8 cellular contexts compared by ENCODE assay signal in the genomic region with DNA sequence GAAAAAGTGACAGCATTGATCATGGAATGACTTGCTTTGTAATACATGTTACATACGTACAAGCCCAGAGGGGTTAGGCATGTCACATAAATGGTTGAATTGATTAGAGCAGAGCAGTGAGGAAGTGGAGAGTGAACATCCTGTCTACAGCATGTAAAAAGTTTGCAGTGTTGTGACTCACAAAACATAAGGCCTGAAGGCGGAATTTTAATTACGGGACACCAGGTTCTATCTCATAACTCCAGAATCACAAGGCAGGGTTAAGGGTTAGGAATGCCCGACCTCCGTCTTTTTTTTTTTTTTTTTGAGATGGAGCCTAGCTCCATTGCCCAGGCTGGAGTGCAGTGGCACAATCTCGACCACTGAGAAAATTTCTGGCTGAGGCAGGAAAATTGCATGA.
"Had no signal": no experiment of that assay in that cellular context is flagged by ENCODE, and none has a peak within 500 bp of the region (broad histone marks: within the 10 kb centered on the region; RNA-seq: fewer than 3 reads in every experiment).

No MANE protein-coding gene starts in this region.

- H3K4me3 ChIP-seq: GM12878 had no signal

- DNase-seq: GDM1, GF-D8 had no signal

- FAIRE-seq: G401.6, GM12878, GM12891, GM12892, GM18507, GM19239 had no signal

- ATAC-seq: GM12878 had no signal
